18 cellular contexts compared by ENCODE assay signal in the genomic region with DNA sequence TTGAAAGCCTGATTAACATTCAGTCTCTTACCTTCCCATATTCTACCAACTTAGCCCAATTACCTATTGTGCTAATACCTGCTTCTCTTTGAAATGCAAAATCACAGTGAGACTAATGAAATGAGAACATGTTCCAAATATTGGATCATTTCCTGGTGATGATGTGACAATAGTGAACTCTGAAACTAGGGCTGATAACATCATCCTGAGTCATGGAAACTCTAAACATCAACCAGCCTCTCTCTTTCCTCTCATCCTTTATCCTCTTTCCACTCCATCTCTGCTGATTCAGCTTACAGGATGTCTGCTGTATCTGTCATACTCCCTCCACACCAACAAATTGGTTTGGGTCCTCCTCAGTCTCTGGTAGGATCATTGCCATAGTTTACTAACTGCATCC.
A peak's percentile ranks its signal among the peaks of the same experiment; 100 is the strongest.
DNase-seq lines count a peak whose midpoint lies in the region; ATAC-seq lines count a peak whose summit lies in the region.
"Had no signal": no experiment of that assay in that cellular context is flagged by ENCODE, and none has a peak within 500 bp of the region (broad histone marks: within the 10 kb centered on the region; RNA-seq: fewer than 3 reads in every experiment).

No MANE protein-coding gene starts in this region.

- no peaks in the 10 kb centered on the region for H3K36me3 ChIP-seq in mesendoderm (ENCODE audit: control insufficient read depth, insufficient read depth, low read length)
- H3K36me3 ChIP-seq: prostate gland, thoracic aorta had no signal

- no peaks in the 10 kb centered on the region for H3K4me1 ChIP-seq in mesendoderm (ENCODE audit: control insufficient read depth, low read depth, low read length)
- H3K4me1 ChIP-seq: prostate gland had no signal

- no peak overlapping the region for H3K56ac ChIP-seq in mesendoderm (ENCODE audit: low read length)

- no peaks in the 10 kb centered on the region for H3K79me2 ChIP-seq in mesendoderm (ENCODE audit: control insufficient read depth, insufficient read depth, low read length)

- no peak overlapping the region for H3K4me3 ChIP-seq in mesendoderm (ENCODE audit: low read length)
- H3K4me3 ChIP-seq: prostate gland, thoracic aorta had no signal

- H4K5ac ChIP-seq in mesendoderm (ENCODE audit: low read length): no peak overlapping the region

- H3K27me3 ChIP-seq in mesendoderm (ENCODE audit: insufficient read depth, low read length, poor library complexity): no peaks in the 10 kb centered on the region

- H3K79me1 ChIP-seq in mesendoderm (ENCODE audit: low read length): no peaks in the 10 kb centered on the region

- H3K18ac ChIP-seq in mesendoderm (ENCODE audit: low read length): no peak overlapping the region

- no peak overlapping the region for H2BK15ac ChIP-seq in mesendoderm (replicated peaks; ENCODE audit: low read depth)

- H3K4ac ChIP-seq in mesendoderm (ENCODE audit: low read depth, low read length): no peak overlapping the region

- H3K4me2 ChIP-seq in mesendoderm (ENCODE audit: low read length): no peak overlapping the region
- H3K4me2 ChIP-seq: KMS-11 had no signal

- H3K27ac ChIP-seq in epithelial cell of prostate: peak overlapping the region; percentile 57
- no peak overlapping the region for H3K27ac ChIP-seq in mesendoderm (ENCODE audit: low read depth, low read length)
- H3K27ac ChIP-seq: KMS-11, prostate gland, thoracic aorta had no signal

- no peak overlapping the region for H2AK5ac ChIP-seq in mesendoderm (ENCODE audit: low read length)

- no peak overlapping the region for H3K9ac ChIP-seq in mesendoderm (ENCODE audit: low read length)
- H3K9ac ChIP-seq: KMS-11 had no signal

- H2BK120ac ChIP-seq in mesendoderm (ENCODE audit: low read depth, low read length): no peak overlapping the region

- no peak overlapping the region for H4K8ac ChIP-seq in mesendoderm (ENCODE audit: low read depth, low read length)

- ATAC-seq in GM21717 (IDR thresholded peaks at IDR 0.05; ENCODE audit: unreplicated experiment) (no peak), HG03432 (IDR thresholded peaks at IDR 0.05; ENCODE audit: unreplicated experiment) (no peak), HG03135 (IDR thresholded peaks at IDR 0.05; ENCODE audit: unreplicated experiment) (no peak), GM19035 (IDR thresholded peaks at IDR 0.05; ENCODE audit: unreplicated experiment) (no peak)
- ATAC-seq: left cardiac atrium had no signal

- peak; percentile 88 for DNase-seq in EL
- DNase-seq in RKO (ENCODE audit: low spot score): peak; percentile 26
- DNase-seq in epithelial cell of prostate (ENCODE audit: low read depth, low spot score): peak; percentile 40
- peak; percentile 30 for DNase-seq in mesendoderm
- DNase-seq: activated B cell treated with CpG ODN at 0.5 μM for 24 hours; activated gamma-delta T cell treated with Interleukin-2 at 50 U/mL for 16 hours; effector CD4-positive, alpha-beta T cell; glutamatergic neuron; left cardiac atrium; NCI-H1436; NCI-H446 had no signal

- H3K23ac ChIP-seq in mesendoderm (ENCODE audit: low read length): no peak overlapping the region

- no peak overlapping the region for H2BK5ac ChIP-seq in mesendoderm (ENCODE audit: low read length)

Comparison
In these comparisons a context has a peak if more than half of its experiments do, and no peak if none do; other contexts are left out.
1. DNase-seq: peak in every context shown above with its lines; median percentile 88 in EL; 40 in epithelial cell of prostate; 30 in mesendoderm; 26 in RKO.